In genomic region chrX:51891821-51892551, GRCh38 we compare ENCODE assay signal across 8 cellular contexts. TPM values are rescaled to one million over a fixed set of nuclear protein-coding genes. Genes with fewer than 3 reads are reported as not detected.
DNase-seq lines count a peak whose midpoint lies in the region; ATAC-seq, FAIRE-seq and TF ChIP-seq lines count a peak whose summit lies in the region.

No MANE protein-coding gene starts in this region.

- TF ChIP-seq EP300 in HepG2 (IDR thresholded peaks at IDR 0.05; ENCODE audit: low read depth in 2 of 2, low read length in 2 of 2) (no peak), HepG2 (CRISPR knock-in tag; IDR thresholded peaks at IDR 0.05; ENCODE audit: borderline replicate concordance) (no peak)

- H3K27me3 ChIP-seq in HepG2 (ENCODE audit: control insufficient read depth in 1 of 2, insufficient read depth in 2 of 2, low read length in 2 of 2), result no peaks in the 10 kb centered on the region; a peak in 1 of 5 replicates
- H3K27me3 ChIP-seq in right lobe of liver, result no peaks in the 10 kb centered on the region
- no peaks in the 10 kb centered on the region for H3K27me3 ChIP-seq in foreskin keratinocyte

- no peak overlapping the region for H2AFZ ChIP-seq in HepG2 (ENCODE audit: low read length)

- H3K4me2 ChIP-seq in HepG2 (ENCODE audit: low read depth, low read length), result peak overlapping the region; percentile 88

- H3K4me3 ChIP-seq in HepG2 (replicated peaks in 1 of 3; ENCODE audit: insufficient read depth in 1 of 3, low read depth in 2 of 3, low read length in 3 of 3) (peak overlapping the region in 1 of 3 experiments; percentile 64; a peak in 2 of 6 replicates), right lobe of liver (no peak overlapping the region), fibroblast of the aortic adventitia (ENCODE audit: low read depth, low read length) (no peak overlapping the region)

- BruUV-seq in HepG2 (replicated peaks; lab: Mats Ljungman, UMichigan), result no TSS peak

- TF ChIP-seq POLR2A in HepG2 (IDR thresholded peaks at IDR 0.05; ENCODE audit: insufficient read depth in 1 of 2, low read depth in 2 of 2, low read length in 2 of 2), result no peak
- no peak for TF ChIP-seq POLR2A in right lobe of liver (IDR thresholded peaks at IDR 0.05)

- TF ChIP-seq RAD21 in HepG2 (CRISPR knock-in tag; IDR thresholded peaks at IDR 0.05), result no peak

- no peak for TF ChIP-seq CTCF in HepG2 (CRISPR knock-in tag; IDR thresholded peaks at IDR 0.05)
- no peak for TF ChIP-seq CTCF in right lobe of liver (IDR thresholded peaks at IDR 0.05)
- TF ChIP-seq CTCF in fibroblast of the aortic adventitia (IDR thresholded peaks at IDR 0.05; ENCODE audit: insufficient read depth, low read length), result no peak
- TF ChIP-seq CTCF in foreskin keratinocyte (conservative IDR thresholded peaks at IDR 0.05), result no peak

- intact Hi-C loops in HepG2 (cut with micrococcal nuclease; ENCODE audit: unreplicated experiment) (no loop called here), right lobe of liver (cut with DNase I) (no loop called here)

- H3K9ac ChIP-seq in HepG2 (ENCODE audit: insufficient read depth, low read depth, low read length), result peak overlapping the region; percentile 63; the same call in 1 of the 2 replicates

- 20% methylated on average over 4 of the region's 6 CpGs for WGBS in HepG2 (ENCODE audit: low lambda C conversion rate)
- 40% methylated on average over 4 of the region's 6 CpGs for WGBS in right lobe of liver (ENCODE audit: insufficient coverage, low coverage, low lambda C conversion rate, missing lambda C conversion rate)

- in situ Hi-C loops in HepG2 (cut with HindIII; ENCODE audit: extremely low pct_ligation_motif_present, low pct_unique_long_range_greater_than_20kb), result no loop called here

- ATAC-seq in HepG2 (peak; percentile 25), right lobe of liver (no peak), foreskin keratinocyte (no peak)

- DNase-seq in HepG2 (ENCODE audit: low spot score) (no peak), right lobe of liver (no peak), OCI-M1 (lab: John Stamatoyannopoulos, UW) (peak; percentile 22), fibroblast of the aortic adventitia (ENCODE audit: low read depth) (peak; percentile 92), retina (peak; percentile 65), NCI-H187 (lab: John Stamatoyannopoulos, UW) (no peak), iPS-NIHi11 (ENCODE audit: low spot score) (no peak), foreskin keratinocyte (no peak)

- H3K36me3 ChIP-seq in HepG2 (replicated peaks in 1 of 2; ENCODE audit: control insufficient read depth in 1 of 2, insufficient read depth in 2 of 2, low read length in 2 of 2) (0 out of 5 replicates have a peak, but pooled peaks cover 0 to 3% of the 10 kb centered on the region in 2 experiments), right lobe of liver (no peaks in the 10 kb centered on the region)

- H3K9me3 ChIP-seq in HepG2 (ENCODE audit: low read length), result no peaks in the 10 kb centered on the region
- no peaks in the 10 kb centered on the region for H3K9me3 ChIP-seq in right lobe of liver

- H4K20me1 ChIP-seq in HepG2 (ENCODE audit: insufficient read depth, low read length), result peaks cover 16% of the 10 kb centered on the region; the same call in 1 of the 2 replicates

- no peak for FAIRE-seq in HepG2 (lab: Jason Lieb, UNC)

- H3K4me1 ChIP-seq in HepG2 (ENCODE audit: insufficient read depth, low read length), result peaks cover 43% of the 10 kb centered on the region
- H3K4me1 ChIP-seq in right lobe of liver, result no peaks in the 10 kb centered on the region
- no peaks in the 10 kb centered on the region for H3K4me1 ChIP-seq in foreskin keratinocyte

- no peak overlapping the region for H3K27ac ChIP-seq in HepG2 (ENCODE audit: extremely low read length, insufficient read depth, low read length)
- H3K27ac ChIP-seq in right lobe of liver, result no peak overlapping the region
- H3K27ac ChIP-seq in foreskin keratinocyte, result no peak overlapping the region

- POLR2A ChIA-PET in HepG2 (lab: Yijun Ruan, JAX), result no interaction called here

- peaks cover 32% of the 10 kb centered on the region for H3K79me2 ChIP-seq in HepG2 (ENCODE audit: insufficient read depth, low read length)

- CTCF ChIA-PET in HepG2 (lab: Yijun Ruan, JAX; ENCODE audit: low intra/inter-chr PET ratio, low total read pairs), result no interaction called here

TF ChIP-seq in HepG2, 621 proteins besides CTCF, POLR2A, EP300 and RAD21:
- TF ChIP-seq ZNF768 (CRISPR knock-in tag; IDR thresholded peaks at IDR 0.05) (peak; percentile 41; the same call in 1 of the 2 replicates), CEBPZ (IDR thresholded peaks at IDR 0.05; ENCODE audit: low read length) (no peak)

RNA-seq across cellular contexts. Expression of gene MAGED1, which starts 1.4 kb away (rescaled TPM):
- total RNA-seq in HepG2 (2016; rRNA removed; fragmentation: Illumina TruSeq; extraction: Trizol) (105 and 145 TPM in 2 replicates), right lobe of liver (10 to 100 TPM; 54.7 to 98.7 (median 69.9) TPM), fibroblast of the aortic adventitia (ENCODE audit: low replicate concordance) (226 and 388 TPM in 2 replicates), foreskin keratinocyte (93.7 and 111 TPM in 2 replicates)
- 12.9 and 14.8 TPM in 2 replicates for total RNA-seq in HepG2 (2016; cell fraction: cytosol; rRNA removed; fragmentation: Illumina TruSeq; extraction: Trizol; ENCODE audit: low read depth)
- total RNA-seq in HepG2 (2016; cell fraction: insoluble cytoplasmic fraction; rRNA removed; fragmentation: Illumina TruSeq; extraction: Trizol), result 106 and 134 TPM in 2 replicates
- 36.5 and 39.6 TPM in 2 replicates for total RNA-seq in HepG2 (2016; cell fraction: membrane; rRNA removed; fragmentation: Illumina TruSeq; extraction: Trizol)
- total RNA-seq in HepG2 (2016; cell fraction: nucleus; rRNA removed; fragmentation: Illumina TruSeq; extraction: Trizol), result 105 and 128 TPM in 2 replicates
- polyA plus RNA-seq in HepG2 (2011; rRNA removed) (123 and 137 TPM in 2 replicates), foreskin keratinocyte (77.5 and 91.0 TPM in 2 replicates)
- polyA plus RNA-seq in HepG2 (2011; cell fraction: cytosol; rRNA removed), result 89.4 and 95.1 TPM in 2 replicates
- 126 and 163 TPM in 2 replicates for polyA plus RNA-seq in HepG2 (2011; cell fraction: nucleus; rRNA removed)
- polyA plus RNA-seq in HepG2 (2012), result 105 and 149 TPM in 2 replicates
- polyA plus RNA-seq in HepG2 (2016; cell fraction: cytosol; fragmentation: Illumina TruSeq; extraction: Trizol; ENCODE audit: low read depth), result 16.3 and 18.0 TPM in 2 replicates
- polyA plus RNA-seq in HepG2 (2016; cell fraction: insoluble cytoplasmic fraction; fragmentation: Illumina TruSeq; extraction: Trizol; ENCODE audit: low read depth), result 183 and 230 TPM in 2 replicates
- 23.3 and 27.1 TPM in 2 replicates for polyA plus RNA-seq in HepG2 (2016; cell fraction: membrane; fragmentation: Illumina TruSeq; extraction: Trizol; ENCODE audit: low read depth)
- 196 and 206 TPM in 2 replicates for polyA plus RNA-seq in HepG2 (2016; cell fraction: nucleus; fragmentation: Illumina TruSeq; extraction: Trizol; ENCODE audit: insufficient read depth, low read depth)
- 0.09 and 126 TPM in 2 replicates for polyA minus RNA-seq in HepG2 (2011; rRNA and poly(A)+ RNA removed; ENCODE audit: low replicate concordance)
- 147 and 152 TPM in 2 replicates for polyA minus RNA-seq in HepG2 (2011; cell fraction: cytosol; rRNA and poly(A)+ RNA removed)
- 48.2 and 49.1 TPM in 2 replicates for polyA minus RNA-seq in HepG2 (2011; cell fraction: nucleus; rRNA and poly(A)+ RNA removed)

Comparison
In these comparisons a context has a peak if more than half of its experiments do, and no peak if none do; other contexts are left out.
1. DNase-seq: peak in OCI-M1 (single experiment), fibroblast of the aortic adventitia (single experiment) and retina (single experiment); none in HepG2 (single experiment), right lobe of liver (0 of 3), NCI-H187 (0 of 2), iPS-NIHi11 (single experiment) and foreskin keratinocyte (0 of 2).